Comparison of ENCODE assay signal across 8 cellular contexts in the genomic region with DNA sequence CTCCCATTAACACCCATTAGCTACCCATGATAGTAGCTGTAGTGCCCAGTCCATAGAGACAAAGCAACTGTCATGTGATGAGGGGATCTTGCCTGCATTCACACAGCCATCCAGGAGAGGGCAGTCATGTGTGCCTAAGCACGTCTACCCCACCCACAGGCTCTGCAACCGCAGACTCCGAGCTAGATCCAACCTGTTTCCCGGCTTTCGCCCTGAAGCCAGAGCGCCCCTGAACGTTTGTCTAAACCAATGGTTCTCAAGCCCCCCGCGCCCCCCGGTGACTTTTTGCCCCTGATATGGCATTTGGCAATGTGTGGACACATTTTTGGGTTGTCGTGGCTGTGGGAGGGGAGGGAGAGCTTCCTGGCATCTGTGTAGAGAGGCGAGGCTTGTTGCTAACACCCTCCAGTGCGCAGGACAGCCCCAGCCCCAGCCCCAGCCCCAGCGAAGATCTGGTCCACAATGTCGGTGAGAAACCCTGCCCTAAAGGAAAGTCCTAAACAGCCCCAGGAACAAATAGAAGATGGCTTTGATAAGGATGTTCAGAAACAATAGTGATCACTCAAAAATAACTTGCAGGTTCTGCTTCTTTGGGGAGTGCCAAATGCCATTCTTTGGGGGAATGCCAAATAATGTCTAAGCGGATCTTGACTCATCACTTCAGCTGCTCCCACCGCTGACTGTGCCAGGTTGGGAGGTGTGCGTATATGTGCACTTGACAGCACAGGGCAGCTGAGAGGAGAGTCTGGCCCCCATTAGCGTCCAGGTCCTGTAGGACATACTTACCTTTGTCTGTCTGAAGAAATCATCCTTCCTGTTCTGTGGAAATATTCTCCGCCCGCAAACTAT. TPM values are rescaled to one million over a fixed set of nuclear protein-coding genes. Genes with fewer than 3 reads are reported as not detected.
DNase-seq lines count a peak whose midpoint lies in the region; ATAC-seq, FAIRE-seq and TF ChIP-seq lines count a peak whose summit lies in the region.

No MANE protein-coding gene starts in this region.

- peak overlapping the region; percentile 51 for H2AFZ ChIP-seq in endothelial cell of umbilical vein (ENCODE audit: low read depth, low read length)

- WGBS in mesodermal cell (ENCODE audit: insufficient coverage in 2 of 2), 2 experiments = 33 to 36% methylated on average over 16 to 17 of the region's 21 CpGs

- CTCF ChIA-PET in CD8-positive, alpha-beta memory T cell (lab: Charles Lee) = interaction anchor here (0.6 to 3.0 kb wide), 30 partner anchors 9 to 379 kb away, joined by 3 to 27 read pairs (median 5); a partner anchor contains a TSS
- CTCF ChIA-PET in endothelial cell of umbilical vein (lab: Charles Lee) = interaction anchor here (0.6 to 10.0 kb wide), 64 partner anchors 9 to 391 kb away, joined by 3 to 360 read pairs (median 7); a partner anchor contains a TSS

- H4K20me1 ChIP-seq in endothelial cell of umbilical vein (replicated peaks; ENCODE audit: control insufficient read depth, extremely low read depth, insufficient read depth, low read length) = no peaks in the 10 kb centered on the region

- no peak overlapping the region for H3K27ac Mint-ChIP-seq in CD8-positive, alpha-beta memory T cell

- H3K4me3 ChIP-seq in CD8-positive, alpha-beta memory T cell (ENCODE audit: low read length) = peak overlapping the region; percentile 55
- H3K4me3 ChIP-seq in endothelial cell of umbilical vein (replicated peaks in 1 of 3; ENCODE audit: insufficient read depth in 1 of 3, low read depth in 1 of 3, low read length in 3 of 3) = peak overlapping the region in 2 of 3 experiments; percentile 20 to 27
- peak overlapping the region; percentile 20 for H3K4me3 ChIP-seq in mesodermal cell (ENCODE audit: extremely low read depth, insufficient read depth, low read length, poor library complexity, severe bottlenecking)

- peak; percentile 48 for TF ChIP-seq POLR2A in endothelial cell of umbilical vein (IDR thresholded peaks at IDR 0.05; ENCODE audit: low read depth, low read length)

- peak overlapping the region; percentile 40 for H3K9ac ChIP-seq in endothelial cell of umbilical vein (replicated peaks; ENCODE audit: extremely low read depth, insufficient read depth, low read length)

- TF ChIP-seq CTCF in endothelial cell of umbilical vein (IDR thresholded peaks at IDR 0.05; ENCODE audit: extremely low read depth in 1 of 2, insufficient read depth in 1 of 2, low read depth in 1 of 2, low read length in 2 of 2) = peak; percentile 90 to 93

- ATAC-seq in GM19463 (IDR thresholded peaks at IDR 0.05; ENCODE audit: unreplicated experiment) = peak; percentile 99

- H3K27me3 ChIP-seq in CD8-positive, alpha-beta memory T cell (ENCODE audit: insufficient read depth, low read length, poor library complexity, severe bottlenecking) = no peaks in the 10 kb centered on the region
- H3K27me3 ChIP-seq in endothelial cell of umbilical vein (ENCODE audit: control insufficient read depth in 2 of 2, insufficient read depth in 2 of 2, low read length in 2 of 2) = peaks cover 0 to 1% of the 10 kb centered on the region in 2 experiments

- H3K36me3 Mint-ChIP-seq in CD8-positive, alpha-beta memory T cell = no peaks in the 10 kb centered on the region

- H3K79me2 ChIP-seq in endothelial cell of umbilical vein (ENCODE audit: control insufficient read depth, insufficient read depth, low read length) = no peaks in the 10 kb centered on the region

- H3K9me3 ChIP-seq in CD8-positive, alpha-beta memory T cell (ENCODE audit: low read length) = no peaks in the 10 kb centered on the region
- H3K9me3 ChIP-seq in endothelial cell of umbilical vein (replicated peaks; ENCODE audit: control insufficient read depth, insufficient read depth, low read length) (no peaks in the 10 kb centered on the region), mesodermal cell (ENCODE audit: control insufficient read depth, low read length) (no peaks in the 10 kb centered on the region)

- no peaks in the 10 kb centered on the region for H3K36me3 ChIP-seq in CD8-positive, alpha-beta memory T cell (ENCODE audit: insufficient read depth, low read length)
- H3K36me3 ChIP-seq in endothelial cell of umbilical vein (ENCODE audit: control insufficient read depth in 2 of 2, extremely low read depth in 1 of 2, insufficient read depth in 2 of 2, low read length in 2 of 2) (no peaks in the 10 kb centered on the region), mesodermal cell (ENCODE audit: control insufficient read depth, insufficient read depth, low read length) (no peaks in the 10 kb centered on the region)

- peaks cover 7 to 11% of the 10 kb centered on the region in 2 donors for H3K27me3 Mint-ChIP-seq in CD8-positive, alpha-beta memory T cell

- H3K9me3 Mint-ChIP-seq in CD8-positive, alpha-beta memory T cell = no peaks in the 10 kb centered on the region

- H3K27ac ChIP-seq in CD8-positive, alpha-beta memory T cell (ENCODE audit: low read depth, low read length) = no peak overlapping the region
- H3K27ac ChIP-seq in endothelial cell of umbilical vein (ENCODE audit: insufficient read depth, low read depth, low read length) (peak overlapping the region; percentile 57), mesodermal cell (ENCODE audit: low read depth, low read length, severe bottlenecking) (no peak overlapping the region)

- peak; percentile 94 for FAIRE-seq in endothelial cell of umbilical vein (lab: Jason Lieb, UNC)

- peak overlapping the region; percentile 58 for H3K4me2 ChIP-seq in endothelial cell of umbilical vein (ENCODE audit: insufficient read depth, low read length)

- dilution Hi-C loops in endothelial cell of umbilical vein (cut with MboI; ENCODE audit: extremely low pct_ligation_motif_present, low sequenced_read_pairs) = no loop called here

- DNase-seq in CD8-positive, alpha-beta memory T cell = peak; percentile 50 to 79 (median 68)
- DNase-seq in HK-2 (ENCODE audit: unreplicated experiment) (peak; percentile 86), NCI-H82 (lab: John Stamatoyannopoulos, UW) (peak; percentile 94), endothelial cell of umbilical vein (ENCODE audit: low read depth, low spot score) (peak; percentile 94)
- peak; percentile 86 for DNase-seq in activated CD8-positive, alpha-beta memory T cell treated with anti-CD3 and anti-CD28 coated beads for 24 hours
- DNase-seq in stimulated activated CD8-positive, alpha-beta memory T cell treated with anti-CD3 and anti-CD28 coated beads, Interleukin-15, amount 100 ng/mL, for 1 hour (ENCODE audit: low read depth) = peak; percentile 51

- intact Hi-C loops in endothelial cell of umbilical vein (cut with micrococcal nuclease) = loop anchor here (1.0 to 5.0 kb wide), 8 partner anchors 9 to 380 kb away; a partner anchor contains a TSS

- POLR2A ChIA-PET in CD8-positive, alpha-beta memory T cell (lab: Charles Lee) = interaction anchor here (0.8 kb wide), 1 partner anchor 379 kb away, joined by 5 read pairs; a partner anchor contains a TSS
- POLR2A ChIA-PET in endothelial cell of umbilical vein (lab: Charles Lee) = interaction anchor here (0.6 to 1.5 kb wide), 4 partner anchors 11 to 187 kb away, joined by 3 to 12 read pairs (median 5); a partner anchor contains a TSS

- H3K4me1 Mint-ChIP-seq in CD8-positive, alpha-beta memory T cell = no peaks in the 10 kb centered on the region

- no peaks in the 10 kb centered on the region for H3K9me1 ChIP-seq in endothelial cell of umbilical vein (replicated peaks; ENCODE audit: control insufficient read depth, extremely low read depth, insufficient read depth, low read length)

- no peak overlapping the region for H3K4me3 Mint-ChIP-seq in CD8-positive, alpha-beta memory T cell

- no peaks in the 10 kb centered on the region for H3K4me1 ChIP-seq in CD8-positive, alpha-beta memory T cell (ENCODE audit: insufficient read depth, low read length)
- H3K4me1 ChIP-seq in endothelial cell of umbilical vein (ENCODE audit: control insufficient read depth, extremely low read depth, insufficient read depth, low read length) (peaks cover 16% of the 10 kb centered on the region), mesodermal cell (ENCODE audit: control insufficient read depth, insufficient read depth, low read length, poor library complexity, severe bottlenecking) (peaks cover 6% of the 10 kb centered on the region)

- BruUV-seq in endothelial cell of umbilical vein (replicated peaks; lab: Mats Ljungman, UMichigan) = no TSS peak

TF ChIP-seq in endothelial cell of umbilical vein, 7 proteins besides CTCF, POLR2A, EP300 and RAD21:
- peak; percentile 89 for TF ChIP-seq JUN (IDR thresholded peaks at IDR 0.05; ENCODE audit: borderline replicate concordance, insufficient read depth, insufficient read length, low read depth)
- TF ChIP-seq MYC (IDR thresholded peaks at IDR 0.05; ENCODE audit: low read depth, low read length) = no peak
- TF ChIP-seq, protein P1, sequence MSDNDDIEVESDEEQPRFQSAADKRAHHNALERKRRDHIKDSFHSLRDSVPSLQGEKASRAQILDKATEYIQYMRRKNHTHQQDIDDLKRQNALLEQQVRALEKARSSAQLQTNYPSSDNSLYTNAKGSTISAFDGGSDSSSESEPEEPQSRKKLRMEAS (IDR thresholded peaks at IDR 0.05; ENCODE audit: insufficient read depth, insufficient read length) = peak; percentile 62
- peak; percentile 95 for TF ChIP-seq FOS (IDR thresholded peaks at IDR 0.05; ENCODE audit: borderline replicate concordance, insufficient read depth, low read length)
- TF ChIP-seq GATA2 (IDR thresholded peaks at IDR 0.05; ENCODE audit: insufficient read depth, insufficient read length, low read depth, low read length) = peak; percentile 87
- TF ChIP-seq POLR2AphosphoS5 (IDR thresholded peaks at IDR 0.05; ENCODE audit: insufficient read depth, low read depth, low read length) = peak; percentile 81
- TF ChIP-seq EZH2 (IDR thresholded peaks at IDR 0.05; ENCODE audit: borderline replicate concordance, low read depth, low read length, severe bottlenecking) = no peak

RNA-seq across cellular contexts. Expression of a gene that starts 34.5 kb away (rescaled TPM):
- total RNA-seq in CD8-positive, alpha-beta memory T cell = under 1 TPM; 0.31 to 0.47 TPM
- 0.83 TPM for polyA plus RNA-seq in CD8-positive, alpha-beta memory T cell
- 0.42 and 0.58 TPM in 2 replicates for total RNA-seq in endothelial cell of umbilical vein
- polyA plus RNA-seq in endothelial cell of umbilical vein = 0.29 and 0.33 TPM in 2 replicates
- 0.25 and 0.30 TPM in 2 replicates for polyA plus RNA-seq in endothelial cell of umbilical vein (2011; cell fraction: cytosol; rRNA removed)
- 0.20 and 0.36 TPM in 2 replicates for polyA plus RNA-seq in endothelial cell of umbilical vein (2011; cell fraction: nucleus; rRNA removed)
- 0.11 TPM in 2 replicates for polyA plus RNA-seq in endothelial cell of umbilical vein (2012)
- polyA minus RNA-seq in endothelial cell of umbilical vein = 0.78 and 1.5 TPM in 2 replicates
- polyA minus RNA-seq in endothelial cell of umbilical vein (2011; cell fraction: cytosol; rRNA and poly(A)+ RNA removed) = 1.3 TPM
- 0.34 and 1.8 TPM in 2 replicates for polyA minus RNA-seq in endothelial cell of umbilical vein (2011; cell fraction: nucleus; rRNA and poly(A)+ RNA removed)
- polyA plus RNA-seq in mesodermal cell (2013, experiment 1 of 2) = 1.8 TPM
- polyA plus RNA-seq in mesodermal cell (2013, experiment 2 of 2) = 1.8 TPM
